ENCODE assay signal across 28 cellular contexts in the genomic region with DNA sequence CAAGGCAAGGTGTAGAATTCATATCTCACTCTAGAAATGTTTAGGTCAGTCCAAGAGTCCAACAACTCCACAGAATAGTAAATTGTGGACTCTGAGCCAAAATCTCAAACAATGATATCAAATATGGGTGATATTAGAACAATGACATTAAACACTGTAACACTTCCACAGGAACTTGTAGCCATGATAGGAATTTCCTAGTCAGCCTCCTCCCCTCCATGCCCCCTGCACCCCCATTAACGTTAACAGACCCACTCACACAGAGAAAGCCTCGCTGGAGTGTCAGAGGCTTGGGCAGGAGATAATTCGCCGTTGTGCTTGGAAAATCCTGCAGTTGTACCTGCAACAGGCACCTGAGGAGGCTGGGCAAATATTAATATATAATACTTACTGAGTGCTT.
"Had no signal": no experiment of that assay in that cellular context is flagged by ENCODE, and none has a peak within 500 bp of the region (broad histone marks: within the 10 kb centered on the region; RNA-seq: fewer than 3 reads in every experiment).

No MANE protein-coding gene starts in this region.

- H3K36me3 ChIP-seq: breast epithelium, MG63, SJSA1 had no signal

- H3K27ac Mint-ChIP-seq: activated CD8-positive, alpha-beta T cell treated with anti-CD3 and anti-CD28 coated beads, Interleukin-2, amount 10 ng/mL, durations not matched to agents 7 days and 5 days; activated naive CD4-positive, alpha-beta T cell treated with anti-CD3 and anti-CD28 coated beads, Interleukin-2, amount 50 U/mL, for 24 hours; T-helper 17 cell; WTC11 had no signal

- H3K27me3 ChIP-seq: breast epithelium, MG63, SJSA1 had no signal

- ATAC-seq: activated CD8-positive, alpha-beta T cell treated with anti-CD3 and anti-CD28 coated beads, Interleukin-2, amount 10 ng/mL, durations not matched to agents 7 days and 5 days; Panc1; T-helper 17 cell; WTC11 had no signal

- H3K9me3 ChIP-seq: breast epithelium, MG63, SJSA1 had no signal

- H3K4me3 ChIP-seq: breast epithelium, MG63, SJSA1 had no signal

- H3K27ac ChIP-seq: breast epithelium, SJSA1 had no signal

- H3K36me3 Mint-ChIP-seq: activated naive CD4-positive, alpha-beta T cell treated with anti-CD3 and anti-CD28 coated beads, Interleukin-2, amount 50 U/mL, for 24 hours; WTC11 had no signal

- H3K4me1 ChIP-seq: breast epithelium, SJSA1 had no signal

- H3K4me1 Mint-ChIP-seq: activated naive CD4-positive, alpha-beta T cell treated with anti-CD3 and anti-CD28 coated beads, Interleukin-2, amount 50 U/mL, for 24 hours had no signal

- DNase-seq: activated CD4-positive, alpha-beta T cell treated with anti-CD3 and anti-CD28 coated beads for 48 hours; activated CD4-positive, alpha-beta T cell treated with anti-CD3 and anti-CD28 coated beads, Interleukin-2, amount 50 U/mL, for 4 hours; activated CD4-positive, CD25-positive, alpha-beta regulatory T cell treated with anti-CD3 and anti-CD28 coated beads, Interleukin-2, amount 50 U/mL, for 72 hours; activated CD8-positive, alpha-beta memory T cell treated with anti-CD3 and anti-CD28 coated beads, Interleukin-2, amount 50 U/mL, for 48 hours; activated CD8-positive, alpha-beta T cell treated with anti-CD3 and anti-CD28 coated beads, Interleukin-2, amount 10 ng/mL, durations not matched to agents 7 days and 5 days; activated effector memory CD4-positive, alpha-beta T cell treated with Interleukin-2 at 50 U/mL for 16 hours; activated naive CD4-positive, alpha-beta T cell; activated T-cell treated with anti-CD3 and anti-CD28 coated beads, Interleukin-2, amount 50 U/mL, for 1 hour; aorta; MG63; NCI-H1105; NCI-H1436; NCI-H1694 treated with DMSO at 0.1 percent for 48 hours; NCI-H2029 treated with DMSO at 0.1 percent for 48 hours; NCI-H345; NCI-H510A; NCI-H526 treated with DMSO at 0.1 percent for 48 hours; NCI-H82; NK-92 treated with Interleukin-12 subunit alpha and Interleukin-12 subunit beta, amount 100 ng/mL, for 24 hours; OCI-M1; RPMI8226; T-helper 17 cell; T-helper 9 cell had no signal

- H3K9me3 Mint-ChIP-seq: activated naive CD4-positive, alpha-beta T cell treated with anti-CD3 and anti-CD28 coated beads, Interleukin-2, amount 50 U/mL, for 24 hours; WTC11 had no signal

- H3K4me3 Mint-ChIP-seq: activated CD8-positive, alpha-beta T cell treated with anti-CD3 and anti-CD28 coated beads, Interleukin-2, amount 10 ng/mL, durations not matched to agents 7 days and 5 days; activated naive CD4-positive, alpha-beta T cell treated with anti-CD3 and anti-CD28 coated beads, Interleukin-2, amount 50 U/mL, for 24 hours; T-helper 17 cell; WTC11 had no signal

- H3K27me3 Mint-ChIP-seq: activated naive CD4-positive, alpha-beta T cell treated with anti-CD3 and anti-CD28 coated beads, Interleukin-2, amount 50 U/mL, for 24 hours had no signal
